Comparison of ENCODE assay signal across 14 cellular contexts in the genomic region with DNA sequence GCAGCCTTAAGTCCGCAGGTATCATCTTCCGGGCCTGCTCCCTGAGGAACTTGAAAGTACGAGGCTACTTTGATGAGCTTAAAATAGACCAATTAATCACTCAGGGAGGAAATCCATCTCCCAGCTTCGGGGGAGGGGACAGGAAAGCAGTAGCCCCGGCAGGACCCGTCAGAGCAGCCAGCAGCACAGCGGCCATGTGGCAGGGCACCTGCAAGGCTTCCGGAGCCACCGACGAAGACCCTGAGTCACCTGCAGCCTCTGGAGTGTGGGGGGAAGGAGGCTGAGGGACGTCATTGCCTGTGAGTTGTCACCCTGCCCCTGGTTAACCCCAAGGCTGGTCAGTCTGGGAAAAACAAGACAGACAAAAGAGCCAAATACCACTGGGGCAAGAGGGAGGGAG. TPM values are rescaled to one million over a fixed set of nuclear protein-coding genes. Genes with fewer than 3 reads are reported as not detected.
A peak's percentile ranks its signal among the peaks of the same experiment; 100 is the strongest.
DNase-seq lines count a peak whose midpoint lies in the region; ATAC-seq and TF ChIP-seq lines count a peak whose summit lies in the region.
"Had no signal": no experiment of that assay in that cellular context is flagged by ENCODE, and none has a peak within 500 bp of the region (broad histone marks: within the 10 kb centered on the region; RNA-seq: fewer than 3 reads in every experiment).

No MANE protein-coding gene starts in this region.

- H3K27me3 ChIP-seq in SK-N-SH (ENCODE audit: insufficient read depth), result no peaks in the 10 kb centered on the region
- no peaks in the 10 kb centered on the region for H3K27me3 ChIP-seq in GM23338 (ENCODE audit: insufficient read depth)

- H3K36me3 ChIP-seq in SK-N-SH (replicated peaks in 1 of 2; ENCODE audit: control insufficient read depth in 1 of 2, insufficient read depth in 2 of 2, low read length in 1 of 2) (no peaks in the 10 kb centered on the region), GM23338 (ENCODE audit: insufficient read depth) (no peaks in the 10 kb centered on the region)
- H3K36me3 ChIP-seq: left lung had no signal

- H3K4me1 ChIP-seq in SK-N-SH (ENCODE audit: control insufficient read depth in 1 of 2, insufficient read depth in 2 of 2, low read depth in 1 of 2, low read length in 1 of 2) (peaks cover 8 to 66% of the 10 kb centered on the region in 2 experiments), GM23338 (ENCODE audit: insufficient read depth) (peaks cover 16% of the 10 kb centered on the region)

- H2AFZ ChIP-seq in SK-N-SH (ENCODE audit: low read depth), result peak overlapping the region; percentile 71
- H2AFZ ChIP-seq in GM23338, result peak overlapping the region; percentile 66; the same call in 1 of the 2 replicates

- peaks cover 27% of the 10 kb centered on the region for H3K4me1 Mint-ChIP-seq in GM23338

- H3K4me2 ChIP-seq in SK-N-SH, result peak overlapping the region; percentile 53; the same call in 1 of the 2 replicates
- H3K4me2 ChIP-seq in GM23338, result no peak overlapping the region

- no peak overlapping the region for H3K9ac ChIP-seq in SK-N-SH

- H3K27me3 Mint-ChIP-seq in GM23338 (ENCODE audit: insufficient read depth, low read depth, poor library complexity), result peaks cover 23% of the 10 kb centered on the region

- H3K79me2 ChIP-seq in SK-N-SH (ENCODE audit: insufficient read depth), result no peaks in the 10 kb centered on the region
- no peaks in the 10 kb centered on the region for H3K79me2 ChIP-seq in GM23338 (replicated peaks; ENCODE audit: insufficient read depth)

- CTCF ChIA-PET in SK-N-SH (lab: Yijun Ruan, JAX), result interaction anchor here (0.7 to 22.6 kb wide), 5 partner anchors 21 to 161 kb away, joined by 3 to 575 read pairs (median 5); a partner anchor contains a TSS

- 36% methylated on average over 11 of the region's 11 CpGs for WGBS in SK-N-SH (ENCODE audit: low lambda C conversion rate)

- ATAC-seq in SK-N-SH treated with all-trans-retinoic acid at 6 μM for 48 hours (no peak), GM23338 (no peak), GM19035 (IDR thresholded peaks at IDR 0.05; ENCODE audit: unreplicated experiment) (no peak)
- ATAC-seq: left lung had no signal

- POLR2A ChIA-PET in SK-N-SH (lab: Yijun Ruan, JAX), result interaction anchor here (0.6 to 1.3 kb wide), 2 partner anchors 9 to 19 kb away, joined by 3 to 4 read pairs; no protein-coding TSS in a partner anchor

- peaks cover 7% of the 10 kb centered on the region for H3F3A ChIP-seq in SK-N-SH (replicated peaks; ENCODE audit: insufficient read depth)
- H3F3A ChIP-seq in GM23338 (replicated peaks; ENCODE audit: low read depth), result 0 out of 2 replicates have a peak, but pooled peaks cover 4% of the 10 kb centered on the region

- no peaks in the 10 kb centered on the region for H3K9me3 ChIP-seq in SK-N-SH
- H3K9me3 ChIP-seq: Caco-2, left lung had no signal

- TF ChIP-seq CTCF in SK-N-SH (IDR thresholded peaks at IDR 0.05), result no peak
- no peak for TF ChIP-seq CTCF in GM23338 (conservative IDR thresholded peaks at IDR 0.05; ENCODE audit: low read depth in 2 of 2)

- TF ChIP-seq RAD21 in SK-N-SH (IDR thresholded peaks at IDR 0.05; ENCODE audit: low read length), result no peak

- H3K27ac ChIP-seq in SK-N-SH (ENCODE audit: low read depth in 2 of 2, low read length in 1 of 2) (no peak overlapping the region), GM23338 (ENCODE audit: low read depth) (no peak overlapping the region)

- peaks cover 5% of the 10 kb centered on the region; the same call in 2 of the 3 replicates for H3K9me3 Mint-ChIP-seq in GM23338
- H3K9me3 Mint-ChIP-seq: activated naive CD4-positive, alpha-beta T cell treated with anti-CD3 and anti-CD28 coated beads, Interleukin-2, amount 50 U/mL, for 72 hours had no signal

- no peaks in the 10 kb centered on the region for H3K9me2 ChIP-seq in SK-N-SH
- no peaks in the 10 kb centered on the region for H3K9me2 ChIP-seq in GM23338 (ENCODE audit: insufficient read depth)

- no peak overlapping the region for H3K27ac Mint-ChIP-seq in GM23338
- H3K27ac Mint-ChIP-seq: activated naive CD4-positive, alpha-beta T cell treated with anti-CD3 and anti-CD28 coated beads, Interleukin-2, amount 50 U/mL, for 72 hours had no signal

- H4K20me1 ChIP-seq in SK-N-SH (ENCODE audit: insufficient read depth), result no peaks in the 10 kb centered on the region
- no peaks in the 10 kb centered on the region for H4K20me1 ChIP-seq in GM23338 (replicated peaks; ENCODE audit: insufficient read depth)

- no peak for TF ChIP-seq EP300 in SK-N-SH (IDR thresholded peaks at IDR 0.05; ENCODE audit: borderline replicate concordance in 1 of 2, low read depth in 1 of 2, low read length in 1 of 2)

- no peak overlapping the region for H3K4me3 ChIP-seq in SK-N-SH (ENCODE audit: low read depth in 2 of 2, low read length in 1 of 2)
- H3K4me3 ChIP-seq in GM23338, result no peak overlapping the region
- H3K4me3 ChIP-seq: left lung had no signal

- DNase-seq in SK-N-SH, result peak; percentile 49
- no peak for DNase-seq in GM23338 (ENCODE audit: low spot score)
- DNase-seq in RPMI7951 (ENCODE audit: low read depth), result peak; percentile 55
- DNase-seq in left kidney (ENCODE audit: low read depth, low spot score), result peak; percentile 88
- no peak for DNase-seq in OCI-M1 (lab: John Stamatoyannopoulos, UW)
- no peak for DNase-seq in putamen (ENCODE audit: low spot score)
- DNase-seq: Caco-2, GDM1, hippocampal formation, NCI-H1092 had no signal

- H3K36me3 Mint-ChIP-seq in GM23338 (ENCODE audit: low read depth), result peaks cover 5% of the 10 kb centered on the region; the same call in 1 of the 3 replicates
- H3K36me3 Mint-ChIP-seq: activated naive CD4-positive, alpha-beta T cell treated with anti-CD3 and anti-CD28 coated beads, Interleukin-2, amount 50 U/mL, for 72 hours had no signal

- H3K4me3 Mint-ChIP-seq in GM23338, result no peak overlapping the region

TF ChIP-seq in SK-N-SH, 30 proteins besides CTCF, POLR2A, EP300 and RAD21:
- TF ChIP-seq, protein P1, sequence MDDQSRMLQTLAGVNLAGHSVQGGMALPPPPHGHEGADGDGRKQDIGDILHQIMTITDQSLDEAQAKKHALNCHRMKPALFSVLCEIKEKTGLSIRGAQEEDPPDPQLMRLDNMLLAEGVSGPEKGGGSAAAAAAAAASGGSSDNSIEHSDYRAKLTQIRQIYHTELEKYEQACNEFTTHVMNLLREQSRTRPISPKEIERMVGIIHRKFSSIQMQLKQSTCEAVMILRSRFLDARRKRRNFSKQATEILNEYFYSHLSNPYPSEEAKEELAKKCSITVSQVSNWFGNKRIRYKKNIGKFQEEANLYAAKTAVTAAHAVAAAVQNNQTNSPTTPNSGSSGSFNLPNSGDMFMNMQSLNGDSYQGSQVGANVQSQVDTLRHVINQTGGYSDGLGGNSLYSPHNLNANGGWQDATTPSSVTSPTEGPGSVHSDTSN (IDR thresholded peaks at IDR 0.05), result peak; percentile 43; the same call in 1 of the 2 replicates
- TF ChIP-seq, protein P2, sequence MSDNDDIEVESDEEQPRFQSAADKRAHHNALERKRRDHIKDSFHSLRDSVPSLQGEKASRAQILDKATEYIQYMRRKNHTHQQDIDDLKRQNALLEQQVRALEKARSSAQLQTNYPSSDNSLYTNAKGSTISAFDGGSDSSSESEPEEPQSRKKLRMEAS (IDR thresholded peaks at IDR 0.05; ENCODE audit: low read depth), result peak; percentile 71
- TF ChIP-seq RFX5 (IDR thresholded peaks at IDR 0.05; ENCODE audit: low read length), result no peak

TF ChIP-seq in SK-N-SH treated with all-trans-retinoic acid at 6 μM for 48 hours, 23 proteins besides CTCF, POLR2A, EP300 and RAD21 (continues in another document):
- TF ChIP-seq ZNF565 (CRISPR knock-in tag; conservative IDR thresholded peaks at IDR 0.05; ENCODE audit: low read depth), result no peak
- TF ChIP-seq BACH2 (CRISPR knock-in tag; IDR thresholded peaks at IDR 0.05; ENCODE audit: borderline replicate concordance), result no peak
- no peak for TF ChIP-seq ZFP3 (CRISPR knock-in tag; IDR thresholded peaks at IDR 0.05)
- no peak for TF ChIP-seq PPARA (CRISPR knock-in tag; IDR thresholded peaks at IDR 0.05; ENCODE audit: borderline replicate concordance)

RNA-seq across cellular contexts. Expression of a gene that starts 4.4 kb away (rescaled TPM):
- 28.3 and 38.6 TPM in 2 replicates for polyA plus RNA-seq in SK-N-SH (2012; rRNA removed)
- polyA plus RNA-seq in SK-N-SH (2012; cell fraction: cytosol; rRNA removed), result 20.6 and 28.6 TPM in 2 replicates
- polyA plus RNA-seq in SK-N-SH (2012; cell fraction: nucleus; rRNA removed), result 47.2 and 48.4 TPM in 2 replicates
- total RNA-seq in GM23338 (2014; rRNA removed; shearing (Covaris generic)), result 21.9 and 30.9 TPM in 2 replicates
- polyA plus RNA-seq in GM23338 (2016; fragmentation: Nextera tagmentation; extraction: Ambion mirVana), result 13.2 and 13.7 TPM in 2 replicates
- total RNA-seq in RPMI7951 (2014; rRNA removed; shearing (Covaris generic)), result 9.5 and 10.0 TPM in 2 replicates

RNA-seq across cellular contexts. Expression of a gene that starts 26.3 kb away (rescaled TPM):
- polyA plus RNA-seq in SK-N-SH (2012; rRNA removed) (6.3 and 12.1 TPM in 2 replicates), GM23338 (2016; fragmentation: Nextera tagmentation; extraction: Ambion mirVana) (0.82 and 1.0 TPM in 2 replicates)
- 6.0 and 10.9 TPM in 2 replicates for polyA plus RNA-seq in SK-N-SH (2012; cell fraction: cytosol; rRNA removed)
- polyA plus RNA-seq in SK-N-SH (2012; cell fraction: nucleus; rRNA removed), result 34.5 and 42.3 TPM in 2 replicates
- total RNA-seq in GM23338 (2014; rRNA removed; shearing (Covaris generic)), result 5.4 and 9.1 TPM in 2 replicates
- total RNA-seq in RPMI7951 (2014; rRNA removed; shearing (Covaris generic)), result 0.68 and 0.72 TPM in 2 replicates

Comparison
In these comparisons a context has a peak if more than half of its experiments do, and no peak if none do; other contexts are left out.
1. DNase-seq: peak in SK-N-SH (single experiment), RPMI7951 (single experiment) and left kidney (single experiment); none in GM23338 (single experiment), OCI-M1 (single experiment) and putamen (single experiment).